1 cellular context compared by ENCODE assay signal in genomic region chr7:73779517-73779916, GRCh38.
TF ChIP-seq lines count a peak whose summit lies in the region.

No MANE protein-coding gene starts in this region.

TF ChIP-seq in HepG2, 621 proteins besides CTCF, POLR2A, EP300 and RAD21:
- no peak for TF ChIP-seq MYPOP (CRISPR knock-in tag; IDR thresholded peaks at IDR 0.05)
- TF ChIP-seq FOXM1 (CRISPR knock-in tag; IDR thresholded peaks at IDR 0.05) = no peak
- no peak for TF ChIP-seq XBP1 (CRISPR knock-in tag; IDR thresholded peaks at IDR 0.05)
- TF ChIP-seq ZNF552 (CRISPR knock-in tag; IDR thresholded peaks at IDR 0.05; ENCODE audit: borderline replicate concordance) = no peak
- no peak for TF ChIP-seq ZNF713 (CRISPR knock-in tag; IDR thresholded peaks at IDR 0.05)
- no peak for TF ChIP-seq MLLT10 (CRISPR knock-in tag; IDR thresholded peaks at IDR 0.05)
- no peak for TF ChIP-seq NBN (conservative IDR thresholded peaks at IDR 0.05)
- TF ChIP-seq KLF11 (CRISPR knock-in tag; IDR thresholded peaks at IDR 0.05) = no peak
- no peak for TF ChIP-seq BRCA1 (CRISPR knock-in tag; IDR thresholded peaks at IDR 0.05)
- no peak for TF ChIP-seq ARNT2 (CRISPR knock-in tag; IDR thresholded peaks at IDR 0.05; ENCODE audit: low read depth)
- no peak for TF ChIP-seq ZFP37 (CRISPR knock-in tag; IDR thresholded peaks at IDR 0.05; ENCODE audit: borderline replicate concordance)
- TF ChIP-seq KDM1A (CRISPR knock-in tag; IDR thresholded peaks at IDR 0.05) = no peak
